ENCODE assay signal across 1 cellular context in the genomic region with DNA sequence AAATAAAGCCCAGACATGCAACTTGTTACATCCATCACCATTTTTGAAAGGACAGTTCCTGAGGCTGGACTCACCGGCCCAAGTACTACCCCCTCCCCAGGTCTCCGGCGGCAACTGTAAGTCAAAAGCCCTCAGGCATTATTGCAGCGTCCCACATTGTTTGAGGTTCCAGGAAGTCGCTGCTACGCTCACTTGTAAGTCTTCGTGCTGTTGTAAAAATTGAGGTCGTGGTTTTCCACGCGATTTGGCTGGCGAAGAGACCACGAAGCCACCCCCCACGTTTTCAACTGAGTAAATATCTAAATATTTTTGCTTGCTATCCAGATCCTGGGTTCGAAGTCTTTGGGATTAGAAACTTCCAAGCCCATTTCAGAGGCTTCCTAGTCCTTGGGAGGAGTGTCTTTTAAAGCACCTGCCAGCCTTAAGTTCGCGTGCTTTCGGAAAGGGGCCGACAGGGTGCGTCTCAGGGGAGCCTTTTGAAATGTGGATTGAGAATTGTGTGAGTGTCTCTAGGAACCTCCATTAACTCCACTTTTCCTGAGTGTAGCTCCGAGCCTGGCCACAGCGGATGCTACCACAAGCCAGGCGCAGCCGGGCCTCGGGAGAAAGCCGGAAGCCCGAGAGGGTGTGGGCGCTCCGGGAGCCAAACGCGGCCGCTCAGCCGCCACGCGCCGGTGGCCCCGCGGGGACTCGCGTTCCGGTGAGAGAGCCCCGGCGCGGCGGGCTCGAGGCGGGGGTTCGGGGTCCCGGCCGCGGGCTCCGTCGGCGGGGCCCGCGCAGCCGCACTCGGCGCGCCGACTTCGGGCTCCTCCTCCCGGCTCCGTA.
TF ChIP-seq lines count a peak whose summit lies in the region.

A gene with protein sequence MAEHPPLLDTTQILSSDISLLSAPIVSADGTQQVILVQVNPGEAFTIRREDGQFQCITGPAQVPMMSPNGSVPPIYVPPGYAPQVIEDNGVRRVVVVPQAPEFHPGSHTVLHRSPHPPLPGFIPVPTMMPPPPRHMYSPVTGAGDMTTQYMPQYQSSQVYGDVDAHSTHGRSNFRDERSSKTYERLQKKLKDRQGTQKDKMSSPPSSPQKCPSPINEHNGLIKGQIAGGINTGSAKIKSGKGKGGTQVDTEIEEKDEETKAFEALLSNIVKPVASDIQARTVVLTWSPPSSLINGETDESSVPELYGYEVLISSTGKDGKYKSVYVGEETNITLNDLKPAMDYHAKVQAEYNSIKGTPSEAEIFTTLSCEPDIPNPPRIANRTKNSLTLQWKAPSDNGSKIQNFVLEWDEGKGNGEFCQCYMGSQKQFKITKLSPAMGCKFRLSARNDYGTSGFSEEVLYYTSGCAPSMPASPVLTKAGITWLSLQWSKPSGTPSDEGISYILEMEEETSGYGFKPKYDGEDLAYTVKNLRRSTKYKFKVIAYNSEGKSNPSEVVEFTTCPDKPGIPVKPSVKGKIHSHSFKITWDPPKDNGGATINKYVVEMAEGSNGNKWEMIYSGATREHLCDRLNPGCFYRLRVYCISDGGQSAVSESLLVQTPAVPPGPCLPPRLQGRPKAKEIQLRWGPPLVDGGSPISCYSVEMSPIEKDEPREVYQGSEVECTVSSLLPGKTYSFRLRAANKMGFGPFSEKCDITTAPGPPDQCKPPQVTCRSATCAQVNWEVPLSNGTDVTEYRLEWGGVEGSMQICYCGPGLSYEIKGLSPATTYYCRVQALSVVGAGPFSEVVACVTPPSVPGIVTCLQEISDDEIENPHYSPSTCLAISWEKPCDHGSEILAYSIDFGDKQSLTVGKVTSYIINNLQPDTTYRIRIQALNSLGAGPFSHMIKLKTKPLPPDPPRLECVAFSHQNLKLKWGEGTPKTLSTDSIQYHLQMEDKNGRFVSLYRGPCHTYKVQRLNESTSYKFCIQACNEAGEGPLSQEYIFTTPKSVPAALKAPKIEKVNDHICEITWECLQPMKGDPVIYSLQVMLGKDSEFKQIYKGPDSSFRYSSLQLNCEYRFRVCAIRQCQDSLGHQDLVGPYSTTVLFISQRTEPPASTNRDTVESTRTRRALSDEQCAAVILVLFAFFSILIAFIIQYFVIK (plus strand): TSS at position 812 of the 825 bp plus-strand sequence. CDS start 30,279 bp downstream, outside the sequence.

TF ChIP-seq in endothelial cell of umbilical vein, 7 proteins besides CTCF, POLR2A, EP300 and RAD21:
- no peak for TF ChIP-seq FOS (IDR thresholded peaks at IDR 0.05; ENCODE audit: borderline replicate concordance, insufficient read depth, low read length)
- TF ChIP-seq, protein P1, sequence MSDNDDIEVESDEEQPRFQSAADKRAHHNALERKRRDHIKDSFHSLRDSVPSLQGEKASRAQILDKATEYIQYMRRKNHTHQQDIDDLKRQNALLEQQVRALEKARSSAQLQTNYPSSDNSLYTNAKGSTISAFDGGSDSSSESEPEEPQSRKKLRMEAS (IDR thresholded peaks at IDR 0.05; ENCODE audit: insufficient read depth, insufficient read length), result peak; percentile 4
